ENCODE assay signal across 8 cellular contexts in genomic region chr1:45206808-45207624, GRCh38. TPM values are rescaled to one million over a fixed set of nuclear protein-coding genes. Genes with fewer than 3 reads are reported as not detected.
DNase-seq lines count a peak whose midpoint lies in the region; ATAC-seq, FAIRE-seq and TF ChIP-seq lines count a peak whose summit lies in the region.

No MANE protein-coding gene starts in this region.

- no peak for FAIRE-seq in A549 (lab: Jason Lieb, UNC)

- WGBS in A549 (ENCODE audit: missing lambda C conversion rate): 14% methylated on average over 18 of the region's 18 CpGs
- WGBS in mammary epithelial cell (ENCODE audit: low coverage, missing lambda C conversion rate): 15% methylated on average over 16 of the region's 18 CpGs

- H3K4me1 ChIP-seq in A549 (peaks cover 7% of the 10 kb centered on the region; the same call in 1 of the 3 replicates), HUES6 (ENCODE audit: control insufficient read depth, insufficient read depth, low read length) (peaks cover 3% of the 10 kb centered on the region; the same call in 1 of the 2 replicates), mammary epithelial cell (ENCODE audit: insufficient read depth, low read length) (peaks cover 11% of the 10 kb centered on the region), mucosa of stomach (ENCODE audit: control insufficient read depth, insufficient read depth, low read length) (peaks cover 5% of the 10 kb centered on the region)

- no peaks in the 10 kb centered on the region for H3K79me2 ChIP-seq in mammary epithelial cell (ENCODE audit: insufficient read depth, low read length)

- ATAC-seq in A549 (no peak), GM21619 (IDR thresholded peaks at IDR 0.05; ENCODE audit: unreplicated experiment) (no peak), GM19328 (IDR thresholded peaks at IDR 0.05; ENCODE audit: unreplicated experiment) (no peak)

- H3K9ac ChIP-seq in HUES6 (ENCODE audit: low read length): peak overlapping the region; percentile 63
- no peak overlapping the region for H3K9ac ChIP-seq in mammary epithelial cell (ENCODE audit: insufficient read depth, low read length)
- H3K9ac ChIP-seq in mucosa of stomach (ENCODE audit: low read length): peak overlapping the region; percentile 55

- dilution Hi-C loops in mammary epithelial cell (cut with HindIII; ENCODE audit: low sequenced_read_pairs): no loop called here

- POLR2A ChIA-PET in A549 (lab: Yijun Ruan, JAX): interaction anchor here (1.4 kb wide), 1 partner anchor 315 kb away, joined by 4 read pairs; the partner anchor contains the start of gene PRDX1

- no TSS peak for BruUV-seq in mammary epithelial cell (replicated peaks; lab: Mats Ljungman, UMichigan)

- peak overlapping the region; percentile 61 for H2AFZ ChIP-seq in mammary epithelial cell (ENCODE audit: low read depth, low read length)

- no peak for TF ChIP-seq RAD21 in A549 (conservative IDR thresholded peaks at IDR 0.05 in 1 of 2, IDR thresholded peaks at IDR 0.05 in 1 of 2)

- peaks cover 35% of the 10 kb centered on the region for H3K27me3 ChIP-seq in HUES6 (ENCODE audit: control insufficient read depth, insufficient read depth, low read length)
- H3K27me3 ChIP-seq in mammary epithelial cell (ENCODE audit: insufficient read depth, low read length): peaks cover 38% of the 10 kb centered on the region
- H3K27me3 ChIP-seq in mucosa of stomach (ENCODE audit: control insufficient read depth, insufficient read depth, low read length): peaks cover 15% of the 10 kb centered on the region

- H3K27ac ChIP-seq in A549: peak overlapping the region; percentile 84 to 94; a peak in 5 of 6 replicates
- H3K27ac ChIP-seq in HUES6 (ENCODE audit: low read depth, low read length): no peak overlapping the region
- no peak overlapping the region for H3K27ac ChIP-seq in mammary epithelial cell (ENCODE audit: insufficient read depth, low read depth, low read length)

- TF ChIP-seq POLR2A in A549 (IDR thresholded peaks at IDR 0.05; ENCODE audit: low read length): no peak

- H3K4me3 ChIP-seq in A549 (peak overlapping the region; percentile 80), HUES6 (ENCODE audit: low read depth, low read length) (peak overlapping the region; percentile 95), mammary epithelial cell (replicated peaks in 1 of 3; ENCODE audit: insufficient read depth in 1 of 3, low read depth in 2 of 3, low read length in 3 of 3) (peak overlapping the region in 2 of 3 experiments; percentile 63 to 70), mucosa of stomach (ENCODE audit: low read length) (no peak overlapping the region)

- H3K4me2 ChIP-seq in A549 (peak overlapping the region; percentile 99), mammary epithelial cell (ENCODE audit: insufficient read depth, low read depth, low read length) (peak overlapping the region; percentile 100)

- H3K36me3 ChIP-seq in HUES6 (ENCODE audit: control insufficient read depth, insufficient read depth, low read length) (no peaks in the 10 kb centered on the region), mammary epithelial cell (ENCODE audit: insufficient read depth, low read length) (no peaks in the 10 kb centered on the region), mucosa of stomach (ENCODE audit: control insufficient read depth, insufficient read depth, low read length) (no peaks in the 10 kb centered on the region)

- no peak for DNase-seq in A549 (ENCODE audit: low read depth in 1 of 2, low spot score in 1 of 2)
- no peak for DNase-seq in mammary epithelial cell
- DNase-seq in iPS-NIHi7 (ENCODE audit: extremely low spot score): no peak
- no peak for DNase-seq in stimulated activated CD4-positive, alpha-beta T cell treated with anti-CD3 and anti-CD28 coated beads, Interleukin-4, amount 100 ng/mL, for 4 hours

- in situ Hi-C loops in mammary epithelial cell (cut with MboI; ENCODE audit: low sequenced_read_pairs in 2 of 2): no loop called here

- CTCF ChIA-PET in A549 (lab: Yijun Ruan, JAX) (no interaction called here), mammary epithelial cell (lab: Charles Lee; ENCODE audit: low non-redundant PET) (no interaction called here)

- H4K20me1 ChIP-seq in mammary epithelial cell (ENCODE audit: insufficient read depth, low read length): no peaks in the 10 kb centered on the region

- H3K9me3 ChIP-seq in A549: no peaks in the 10 kb centered on the region
- H3K9me3 ChIP-seq in HUES6 (ENCODE audit: control insufficient read depth, insufficient read depth, low read depth, low read length): no peaks in the 10 kb centered on the region
- no peaks in the 10 kb centered on the region for H3K9me3 ChIP-seq in mammary epithelial cell (replicated peaks; ENCODE audit: insufficient read depth, low read length)
- no peaks in the 10 kb centered on the region for H3K9me3 ChIP-seq in mucosa of stomach (ENCODE audit: control insufficient read depth, low read length)

- intact Hi-C loops in mammary epithelial cell (cut with micrococcal nuclease): no loop called here

- TF ChIP-seq CTCF in A549 (IDR thresholded peaks at IDR 0.05): no peak
- no peak for TF ChIP-seq CTCF in mammary epithelial cell (conservative IDR thresholded peaks at IDR 0.05 in 1 of 2, IDR thresholded peaks at IDR 0.05 in 1 of 2; ENCODE audit: extremely low read depth in 1 of 2, insufficient read depth in 1 of 2, low read depth in 1 of 2, low read length in 2 of 2)

- TF ChIP-seq EP300 in A549 (IDR thresholded peaks at IDR 0.05): no peak

TF ChIP-seq in A549, 52 proteins besides CTCF, POLR2A, EP300 and RAD21:
- TF ChIP-seq PHF8 (IDR thresholded peaks at IDR 0.05; ENCODE audit: borderline replicate concordance, low read depth) (no peak), ZC3H11A (IDR thresholded peaks at IDR 0.05) (no peak), RFX5 (IDR thresholded peaks at IDR 0.05) (no peak), ZFP36 (IDR thresholded peaks at IDR 0.05; ENCODE audit: borderline replicate concordance, partially characterized antibody) (no peak), ZSCAN20 (CRISPR knock-in tag; IDR thresholded peaks at IDR 0.05) (no peak), KDM1A (IDR thresholded peaks at IDR 0.05; ENCODE audit: low read depth) (no peak)
- TF ChIP-seq, protein P1, sequence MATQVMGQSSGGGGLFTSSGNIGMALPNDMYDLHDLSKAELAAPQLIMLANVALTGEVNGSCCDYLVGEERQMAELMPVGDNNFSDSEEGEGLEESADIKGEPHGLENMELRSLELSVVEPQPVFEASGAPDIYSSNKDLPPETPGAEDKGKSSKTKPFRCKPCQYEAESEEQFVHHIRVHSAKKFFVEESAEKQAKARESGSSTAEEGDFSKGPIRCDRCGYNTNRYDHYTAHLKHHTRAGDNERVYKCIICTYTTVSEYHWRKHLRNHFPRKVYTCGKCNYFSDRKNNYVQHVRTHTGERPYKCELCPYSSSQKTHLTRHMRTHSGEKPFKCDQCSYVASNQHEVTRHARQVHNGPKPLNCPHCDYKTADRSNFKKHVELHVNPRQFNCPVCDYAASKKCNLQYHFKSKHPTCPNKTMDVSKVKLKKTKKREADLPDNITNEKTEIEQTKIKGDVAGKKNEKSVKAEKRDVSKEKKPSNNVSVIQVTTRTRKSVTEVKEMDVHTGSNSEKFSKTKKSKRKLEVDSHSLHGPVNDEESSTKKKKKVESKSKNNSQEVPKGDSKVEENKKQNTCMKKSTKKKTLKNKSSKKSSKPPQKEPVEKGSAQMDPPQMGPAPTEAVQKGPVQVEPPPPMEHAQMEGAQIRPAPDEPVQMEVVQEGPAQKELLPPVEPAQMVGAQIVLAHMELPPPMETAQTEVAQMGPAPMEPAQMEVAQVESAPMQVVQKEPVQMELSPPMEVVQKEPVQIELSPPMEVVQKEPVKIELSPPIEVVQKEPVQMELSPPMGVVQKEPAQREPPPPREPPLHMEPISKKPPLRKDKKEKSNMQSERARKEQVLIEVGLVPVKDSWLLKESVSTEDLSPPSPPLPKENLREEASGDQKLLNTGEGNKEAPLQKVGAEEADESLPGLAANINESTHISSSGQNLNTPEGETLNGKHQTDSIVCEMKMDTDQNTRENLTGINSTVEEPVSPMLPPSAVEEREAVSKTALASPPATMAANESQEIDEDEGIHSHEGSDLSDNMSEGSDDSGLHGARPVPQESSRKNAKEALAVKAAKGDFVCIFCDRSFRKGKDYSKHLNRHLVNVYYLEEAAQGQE (IDR thresholded peaks at IDR 0.05): no peak
- TF ChIP-seq, protein P2, sequence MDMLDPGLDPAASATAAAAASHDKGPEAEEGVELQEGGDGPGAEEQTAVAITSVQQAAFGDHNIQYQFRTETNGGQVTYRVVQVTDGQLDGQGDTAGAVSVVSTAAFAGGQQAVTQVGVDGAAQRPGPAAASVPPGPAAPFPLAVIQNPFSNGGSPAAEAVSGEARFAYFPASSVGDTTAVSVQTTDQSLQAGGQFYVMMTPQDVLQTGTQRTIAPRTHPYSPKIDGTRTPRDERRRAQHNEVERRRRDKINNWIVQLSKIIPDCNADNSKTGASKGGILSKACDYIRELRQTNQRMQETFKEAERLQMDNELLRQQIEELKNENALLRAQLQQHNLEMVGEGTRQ (IDR thresholded peaks at IDR 0.05): no peak
- TF ChIP-seq, protein P3, sequence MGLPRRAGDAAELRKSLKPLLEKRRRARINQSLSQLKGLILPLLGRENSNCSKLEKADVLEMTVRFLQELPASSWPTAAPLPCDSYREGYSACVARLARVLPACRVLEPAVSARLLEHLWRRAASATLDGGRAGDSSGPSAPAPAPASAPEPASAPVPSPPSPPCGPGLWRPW (IDR thresholded peaks at IDR 0.05): no peak
- TF ChIP-seq, protein P4, sequence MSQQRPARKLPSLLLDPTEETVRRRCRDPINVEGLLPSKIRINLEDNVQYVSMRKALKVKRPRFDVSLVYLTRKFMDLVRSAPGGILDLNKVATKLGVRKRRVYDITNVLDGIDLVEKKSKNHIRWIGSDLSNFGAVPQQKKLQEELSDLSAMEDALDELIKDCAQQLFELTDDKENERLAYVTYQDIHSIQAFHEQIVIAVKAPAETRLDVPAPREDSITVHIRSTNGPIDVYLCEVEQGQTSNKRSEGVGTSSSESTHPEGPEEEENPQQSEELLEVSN (IDR thresholded peaks at IDR 0.05; ENCODE audit: borderline replicate concordance, low read depth): no peak

RNA-seq across cellular contexts. Expression of gene ZSWIM5, which starts 0.6 kb away (rescaled TPM):
- polyA plus RNA-seq in A549 (2011; rRNA removed): 1.3 and 2.0 TPM in 2 replicates
- polyA plus RNA-seq in A549 (2012; cell fraction: cytosol; rRNA removed): 0.21 and 0.26 TPM in 2 replicates
- polyA plus RNA-seq in A549 (2012; cell fraction: nucleus; rRNA removed): 0.67 and 0.80 TPM in 2 replicates
- 0.39 to 0.52 TPM (median 0.49 TPM) in 3 replicates for polyA plus RNA-seq in A549 (2017; fragmentation: RNase III; extraction: RNeasy Plus Mini Kit Qiagen cat#74134 plus additional on column Dnase treatment)
- polyA minus RNA-seq in A549 (2011; rRNA and poly(A)+ RNA removed): 1.8 and 3.0 TPM in 2 replicates
- total RNA-seq in mammary epithelial cell: under 1 TPM; 0.07 to 0.50 TPM
- 0.02 TPM for polyA plus RNA-seq in mammary epithelial cell
- not detected for polyA minus RNA-seq in mammary epithelial cell

Comparison
In these comparisons a context has a peak if more than half of its experiments do, and no peak if none do; other contexts are left out.
1. H3K27ac ChIP-seq: peak in A549 (2 of 2); none in HUES6 (single experiment) and mammary epithelial cell (single experiment).